Comparison of ENCODE assay signal across 19 cellular contexts in genomic region chr5:148796931-148797330, GRCh38.
"Had no signal": no experiment of that assay in that cellular context is flagged by ENCODE, and none has a peak within 500 bp of the region (broad histone marks: within the 10 kb centered on the region; RNA-seq: fewer than 3 reads in every experiment).

No MANE protein-coding gene starts in this region.

- H3K9me3 ChIP-seq: esophagus squamous epithelium, sigmoid colon, testis, upper lobe of left lung had no signal

- FAIRE-seq: islet of Langerhans had no signal

- H3K4me1 ChIP-seq: sigmoid colon, testis had no signal

- H3K4me3 ChIP-seq: esophagus squamous epithelium, hepatocyte, lung, sigmoid colon, testis, upper lobe of left lung had no signal

- H3K36me3 ChIP-seq: brain microvascular endothelial cell, esophagus squamous epithelium, sigmoid colon, upper lobe of left lung had no signal

- H3K27ac ChIP-seq: brain microvascular endothelial cell, esophagus squamous epithelium, hepatocyte, sigmoid colon, testis, upper lobe of left lung had no signal

- ATAC-seq: natural killer cell treated with Interleukin-12 subunit alpha and Interleukin-12 subunit beta and Interleukin-15 and Interleukin-18, amount 100 ng/mL, for 72 hours; stimulated activated effector memory CD8-positive, alpha-beta T cell treated with anti-CD3 and anti-CD28 coated beads, Interleukin-12 subunit alpha, Interleukin-12 subunit beta, amount 100 ng/mL, for 72 hours had no signal

- H3K27me3 ChIP-seq: brain microvascular endothelial cell, esophagus squamous epithelium, hepatocyte, sigmoid colon, testis, upper lobe of left lung had no signal

- DNase-seq: activated CD4-positive, alpha-beta T cell treated with anti-CD3 and anti-CD28 coated beads, Interleukin-2, amount 50 U/mL, for 1 hour; activated CD4-positive, CD25-positive, alpha-beta regulatory T cell treated with anti-CD3 and anti-CD28 coated beads, Interleukin-2, amount 50 U/mL, for 72 hours; activated CD8-positive, alpha-beta memory T cell treated with anti-CD3 and anti-CD28 coated beads, Interleukin-2, amount 50 U/mL, for 48 hours; activated effector memory CD4-positive, alpha-beta T cell treated with Interleukin-2 at 50 U/mL for 16 hours; activated naive CD4-positive, alpha-beta T cell treated with anti-CD3 and anti-CD28 coated beads, Interleukin-2, amount 50 U/mL, for 16 hours; activated T-cell treated with anti-CD3 and anti-CD28 coated beads, Interleukin-2, amount 50 U/mL, for 48 hours; aorta; brain microvascular endothelial cell; effector CD4-positive, alpha-beta T cell; esophagus squamous epithelium; sigmoid colon; stimulated activated CD4-positive, alpha-beta T cell treated with anti-CD3 and anti-CD28 coated beads, Interleukin-4, amount 100 ng/mL, for 24 hours; testis; upper lobe of left lung had no signal
